Comparison of ENCODE assay signal across 1 cellular context in genomic region chr9:26833792-26834191, GRCh38.
TF ChIP-seq lines count a peak whose summit lies in the region.

No MANE protein-coding gene starts in this region.

TF ChIP-seq in H1, 55 proteins besides CTCF, POLR2A, EP300 and RAD21:
- TF ChIP-seq CHD7 (IDR thresholded peaks at IDR 0.05; ENCODE audit: insufficient replicate concordance, low read length) (no peak), PHF8 (conservative IDR thresholded peaks at IDR 0.05; ENCODE audit: low read depth, low read length) (no peak), SP1 (IDR thresholded peaks at IDR 0.05; ENCODE audit: low read depth, low read length) (no peak), SIN3A (conservative IDR thresholded peaks at IDR 0.05 in 1 of 2, IDR thresholded peaks at IDR 0.05 in 1 of 2; ENCODE audit: low read depth in 1 of 2, low read length in 2 of 2) (no peak), ZNF274 (IDR thresholded peaks at IDR 0.05; ENCODE audit: borderline replicate concordance, extremely low read depth, low read length) (no peak), TAF1 (IDR thresholded peaks at IDR 0.05; ENCODE audit: low read depth, low read length) (no peak), MAX (IDR thresholded peaks at IDR 0.05) (no peak), SP4 (IDR thresholded peaks at IDR 0.05; ENCODE audit: low read length) (no peak), USF2 (IDR thresholded peaks at IDR 0.05; ENCODE audit: low read length) (no peak), TAF7 (optimal IDR thresholded peaks at IDR 0.05; ENCODE audit: borderline replicate concordance, low read depth, low read length) (no peak), BACH1 (IDR thresholded peaks at IDR 0.05; ENCODE audit: low read length) (no peak), NANOG (IDR thresholded peaks at IDR 0.05; ENCODE audit: insufficient read depth, low read depth, low read length, poor library complexity, severe bottlenecking) (no peak), NRF1 (IDR thresholded peaks at IDR 0.05; ENCODE audit: low read depth, low read length) (no peak), BRCA1 (IDR thresholded peaks at IDR 0.05; ENCODE audit: low read depth, low read length) (no peak), CEBPB (IDR thresholded peaks at IDR 0.05; ENCODE audit: low read depth, low read length) (no peak), POU5F1 (IDR thresholded peaks at IDR 0.05; ENCODE audit: low read depth, low read length) (no peak)
